ENCODE assay signal across 19 cellular contexts in genomic region chr12:18895540-18895939, GRCh38.
DNase-seq lines count a peak whose midpoint lies in the region; ATAC-seq, FAIRE-seq and TF ChIP-seq lines count a peak whose summit lies in the region.
"Had no signal": no experiment of that assay in that cellular context is flagged by ENCODE, and none has a peak within 500 bp of the region (broad histone marks: within the 10 kb centered on the region; RNA-seq: fewer than 3 reads in every experiment).

No MANE protein-coding gene starts in this region.

- intact Hi-C loops in left ventricle myocardium superior (cut with micrococcal nuclease), result no loop called here
- intact Hi-C loops in right cardiac atrium (cut with DNase I), result no loop called here
- intact Hi-C loops in right lobe of liver (cut with DNase I), result no loop called here

- H3K4me3 ChIP-seq in right cardiac atrium (ENCODE audit: low read length) (no peak overlapping the region), endodermal cell (ENCODE audit: low read length) (peak overlapping the region; percentile 20), neural progenitor cell (no peak overlapping the region), right lobe of liver (no peak overlapping the region)

- no peaks in the 10 kb centered on the region for H3K36me3 ChIP-seq in endodermal cell (ENCODE audit: control insufficient read depth, insufficient read depth, low read length)
- H3K36me3 ChIP-seq in neural progenitor cell, result no peaks in the 10 kb centered on the region
- H3K36me3 ChIP-seq in right lobe of liver, result no peaks in the 10 kb centered on the region

- H3K36me3 Mint-ChIP-seq in endodermal cell (ENCODE audit: low read depth), result no peaks in the 10 kb centered on the region
- peaks cover 2% of the 10 kb centered on the region for H3K36me3 Mint-ChIP-seq in neural progenitor cell
- H3K36me3 Mint-ChIP-seq: CD14-positive monocyte; CD8-positive, alpha-beta T cell had no signal

- DNase-seq in left ventricle myocardium superior (peak; percentile 24), right cardiac atrium (no peak), endodermal cell (peak; percentile 47), neural progenitor cell (ENCODE audit: low spot score) (no peak), urothelium cell line (ENCODE audit: low spot score) (no peak), mesenteric fat pad (ENCODE audit: low spot score) (no peak), right lobe of liver (no peak)
- DNase-seq: CD8-positive, alpha-beta T cell; COR-L47; DMS153; DMS79 treated with DMSO at 0.1 percent for 48 hours; EL; HCEC 1CT; HFFc6 had no signal

- H3K9me3 Mint-ChIP-seq in endodermal cell, result peaks cover 17% of the 10 kb centered on the region
- H3K9me3 Mint-ChIP-seq in neural progenitor cell, result peaks cover 31% of the 10 kb centered on the region
- H3K9me3 Mint-ChIP-seq: CD8-positive, alpha-beta T cell; HFFc6 had no signal

- H3K27me3 ChIP-seq in right cardiac atrium (ENCODE audit: control insufficient read depth, insufficient read depth) (no peaks in the 10 kb centered on the region), endodermal cell (ENCODE audit: control insufficient read depth, insufficient read depth, low read length, poor library complexity, severe bottlenecking) (no peaks in the 10 kb centered on the region), neural progenitor cell (no peaks in the 10 kb centered on the region), right lobe of liver (no peaks in the 10 kb centered on the region)

- H3K9ac ChIP-seq in endodermal cell (ENCODE audit: extremely low read depth, low read length, poor library complexity, severe bottlenecking), result no peak overlapping the region
- H3K9ac ChIP-seq in neural progenitor cell, result no peak overlapping the region

- no peaks in the 10 kb centered on the region for H3F3A ChIP-seq in neural progenitor cell (ENCODE audit: low read depth)

- no peak for FAIRE-seq in urothelium cell line (lab: Jason Lieb, UNC)
- FAIRE-seq: D721Med, G401.6, GM12891 had no signal

- H3K4me2 ChIP-seq in neural progenitor cell, result peak overlapping the region; percentile 17

- ATAC-seq in left ventricle myocardium superior (no peak), right cardiac atrium (no peak), right lobe of liver (no peak)
- ATAC-seq: CD8-positive, alpha-beta T cell had no signal

- TF ChIP-seq POLR2A in right lobe of liver (IDR thresholded peaks at IDR 0.05), result no peak

- TF ChIP-seq CTCF in endodermal cell (conservative IDR thresholded peaks at IDR 0.05) (no peak), neural progenitor cell (IDR thresholded peaks at IDR 0.05) (no peak), right lobe of liver (IDR thresholded peaks at IDR 0.05) (no peak)

- H3K27ac Mint-ChIP-seq in endodermal cell, result no peak overlapping the region
- no peak overlapping the region for H3K27ac Mint-ChIP-seq in neural progenitor cell
- H3K27ac Mint-ChIP-seq: CD14-positive monocyte; CD8-positive, alpha-beta T cell; HFFc6 had no signal

- H3K4me1 Mint-ChIP-seq in endodermal cell (peaks cover 21% of the 10 kb centered on the region), neural progenitor cell (peaks cover 3% of the 10 kb centered on the region)
- H3K4me1 Mint-ChIP-seq: CD14-positive monocyte had no signal

- H2AFZ ChIP-seq in neural progenitor cell (replicated peaks), result peak overlapping the region; percentile 77

- no peaks in the 10 kb centered on the region for H3K27me3 Mint-ChIP-seq in endodermal cell (ENCODE audit: insufficient read depth)
- peaks cover 3% of the 10 kb centered on the region for H3K27me3 Mint-ChIP-seq in neural progenitor cell (ENCODE audit: insufficient read depth, low read depth)

- no peaks in the 10 kb centered on the region for H3K9me3 ChIP-seq in right cardiac atrium (ENCODE audit: control insufficient read depth, low read length)
- peaks cover 8% of the 10 kb centered on the region for H3K9me3 ChIP-seq in endodermal cell (ENCODE audit: control insufficient read depth, low read length)
- H3K9me3 ChIP-seq in neural progenitor cell (ENCODE audit: low read depth), result no peaks in the 10 kb centered on the region
- no peaks in the 10 kb centered on the region for H3K9me3 ChIP-seq in right lobe of liver

- no peaks in the 10 kb centered on the region for H4K20me1 ChIP-seq in neural progenitor cell (ENCODE audit: low read depth)

- H3K27ac ChIP-seq in right cardiac atrium (ENCODE audit: low read length), result no peak overlapping the region
- H3K27ac ChIP-seq in endodermal cell (ENCODE audit: low read depth, low read length), result no peak overlapping the region
- H3K27ac ChIP-seq in neural progenitor cell, result no peak overlapping the region
- H3K27ac ChIP-seq in right lobe of liver, result no peak overlapping the region
- H3K27ac ChIP-seq: 22Rv1 had no signal

- H3K4me1 ChIP-seq in right cardiac atrium (ENCODE audit: control insufficient read depth, insufficient read depth, low read length) (no peaks in the 10 kb centered on the region), endodermal cell (ENCODE audit: control insufficient read depth, insufficient read depth, low read length) (peaks cover 9% of the 10 kb centered on the region), neural progenitor cell (peaks cover 9% of the 10 kb centered on the region), right lobe of liver (no peaks in the 10 kb centered on the region)

- H3K79me2 ChIP-seq in neural progenitor cell (ENCODE audit: low read depth), result no peaks in the 10 kb centered on the region

- H3K4me3 Mint-ChIP-seq in endodermal cell (no peak overlapping the region), neural progenitor cell (no peak overlapping the region)
- H3K4me3 Mint-ChIP-seq: CD14-positive monocyte; CD8-positive, alpha-beta T cell; HFFc6 had no signal

- WGBS in right cardiac atrium, result 90% methylated on average over 9 of the region's 9 CpGs
- whole genome bisulfite sequencing in endodermal cell (ENCODE audit: insufficient coverage in 1 of 2, insufficient read length in 1 of 2), 2 experiments, result 92 to 97% methylated on average over 6 to 9 of the region's 9 CpGs
- 60% methylated on average over 1 of the region's 9 CpGs for WGBS in right lobe of liver (ENCODE audit: insufficient coverage, low coverage, low lambda C conversion rate, missing lambda C conversion rate)

Comparison
In these comparisons a context has a peak if more than half of its experiments do, and no peak if none do; other contexts are left out.
1. DNase-seq: peak in left ventricle myocardium superior (single experiment) and endodermal cell (single experiment); none in right cardiac atrium (0 of 3), neural progenitor cell (single experiment), urothelium cell line (single experiment), mesenteric fat pad (single experiment) and right lobe of liver (0 of 3).